In the genomic region with DNA sequence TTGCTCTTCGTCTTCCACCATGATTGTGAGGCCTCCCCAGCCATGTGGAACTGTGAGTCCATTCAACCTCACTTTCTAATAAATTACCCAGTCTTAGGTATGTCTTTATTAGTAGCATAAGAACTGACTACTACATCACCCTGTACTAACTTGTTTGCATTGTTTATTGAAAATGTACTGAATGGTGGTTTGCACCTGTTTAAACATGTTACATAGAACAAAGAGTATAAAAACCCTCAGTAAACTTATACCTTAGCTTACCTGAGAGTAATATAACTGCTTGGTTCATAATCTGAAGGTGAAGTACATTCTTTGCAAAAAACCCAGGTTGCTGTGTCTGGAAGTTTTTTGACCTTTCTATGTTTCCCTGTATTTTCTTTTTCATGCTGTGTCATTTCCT, we compare ENCODE assay signal across 27 cellular contexts.
"Had no signal": no experiment of that assay in that cellular context is flagged by ENCODE, and none has a peak within 500 bp of the region (broad histone marks: within the 10 kb centered on the region; RNA-seq: fewer than 3 reads in every experiment).

No MANE protein-coding gene starts in this region.

- ATAC-seq: effector memory CD8-positive, alpha-beta T cell; left lung; lower lobe of right lung; natural killer cell; right cardiac atrium; upper lobe of right lung had no signal

- H3K27ac ChIP-seq: brain microvascular endothelial cell, esophagus squamous epithelium, left lung, lower lobe of right lung, neural progenitor cell, parathyroid adenoma, suprapubic skin, tibial artery, upper lobe of right lung had no signal

- DNase-seq: activated CD4-positive, alpha-beta memory T cell treated with anti-CD3 and anti-CD28 coated beads for 36 hours; activated CD4-positive, alpha-beta T cell treated with anti-CD3 and anti-CD28 coated beads, Interleukin-2, amount 10 ng/mL, durations not matched to agents 24 days and 14 days; activated CD4-positive, CD25-positive, alpha-beta regulatory T cell treated with anti-CD3 and anti-CD28 coated beads, Interleukin-2, amount 50 U/mL, for 72 hours; activated CD8-positive, alpha-beta memory T cell treated with anti-CD3 and anti-CD28 coated beads, Interleukin-2, amount 50 U/mL, for 48 hours; activated gamma-delta T cell; activated naive CD4-positive, alpha-beta T cell treated with anti-CD3 and anti-CD28 coated beads, Interleukin-2, amount 10 ng/mL, durations not matched to agents 7 days and 5 days; activated naive CD8-positive, alpha-beta T cell treated with anti-CD3 and anti-CD28 coated beads, Interleukin-2, amount 10 ng/mL, durations not matched to agents 7 days and 5 days; activated T-cell treated with anti-CD3 and anti-CD28 coated beads, Interleukin-2, amount 50 U/mL, for 24 hours; brain microvascular endothelial cell; caudate nucleus; cortex of kidney; effector memory CD8-positive, alpha-beta T cell; esophagus squamous epithelium; kidney glomerular epithelial cell; left lung; lower lobe of right lung; mesenchymal stem cell; natural killer cell; occipital lobe; right cardiac atrium; stimulated activated CD4-positive, alpha-beta T cell treated with anti-CD3 and anti-CD28 coated beads, Interleukin-15, amount 100 ng/mL, for 24 hours; stimulated activated naive CD4-positive, alpha-beta T cell; tibial artery; upper lobe of right lung had no signal
